14 cellular contexts compared by ENCODE assay signal in genomic region chr2:9668686-9669338, GRCh38. TPM values are rescaled to one million over a fixed set of nuclear protein-coding genes. Genes with fewer than 3 reads are reported as not detected.
DNase-seq lines count a peak whose midpoint lies in the region; ATAC-seq and TF ChIP-seq lines count a peak whose summit lies in the region.
"Had no signal": no experiment of that assay in that cellular context is flagged by ENCODE, and none has a peak within 500 bp of the region (broad histone marks: within the 10 kb centered on the region; RNA-seq: fewer than 3 reads in every experiment).

No MANE protein-coding gene starts in this region.

- TF ChIP-seq POLR2A in upper lobe of left lung (IDR thresholded peaks at IDR 0.05) = no peak

- H3K4me1 ChIP-seq in upper lobe of left lung = peaks cover 0 to 8% (median 3%) of the 10 kb centered on the region in 4 donors
- H3K4me1 ChIP-seq: ascending aorta had no signal

- no peak overlapping the region for H3K4me3 ChIP-seq in upper lobe of left lung
- H3K4me3 ChIP-seq: ascending aorta had no signal

- H3K9me3 Mint-ChIP-seq in brain = no peaks in the 10 kb centered on the region
- H3K9me3 Mint-ChIP-seq in activated naive CD4-positive, alpha-beta T cell treated with anti-CD3 and anti-CD28 coated beads, Interleukin-2, amount 50 U/mL, for 72 hours = peaks cover 0 to 4% of the 10 kb centered on the region in 2 donors

- peak; percentile 23 to 52 for ATAC-seq in upper lobe of left lung (ENCODE audit: low FRiP score in 2 of 2)
- ATAC-seq in activated naive CD4-positive, alpha-beta T cell treated with anti-CD3 and anti-CD28 coated beads, Interleukin-2, amount 50 U/mL, for 72 hours = no peak

- TF ChIP-seq CTCF in brain (conservative IDR thresholded peaks at IDR 0.05) (no peak), upper lobe of left lung (IDR thresholded peaks at IDR 0.05) (no peak)

- peak overlapping the region in 3 of 5 experiments; percentile 71 to 87 (median 85) for H3K27ac Mint-ChIP-seq in brain
- no peak overlapping the region for H3K27ac Mint-ChIP-seq in activated naive CD4-positive, alpha-beta T cell treated with anti-CD3 and anti-CD28 coated beads, Interleukin-2, amount 50 U/mL, for 72 hours
- H3K27ac Mint-ChIP-seq: mesothelial cell of epicardium had no signal

- TF ChIP-seq EP300 in upper lobe of left lung (IDR thresholded peaks at IDR 0.05) = no peak

- H3K4me3 Mint-ChIP-seq in brain = no peak overlapping the region
- H3K4me3 Mint-ChIP-seq: mesothelial cell of epicardium had no signal

- peak; percentile 55 for DNase-seq in NCI-H748 (lab: John Stamatoyannopoulos, UW; ENCODE audit: unreplicated experiment)
- DNase-seq in NCI-H748 treated with DMSO at 0.1 percent for 48 hours (lab: John Stamatoyannopoulos, UW) = no peak
- peak; percentile 83 for DNase-seq in NCI-H2196 (lab: John Stamatoyannopoulos, UW; ENCODE audit: unreplicated experiment)
- DNase-seq in upper lobe of left lung = peak in 1 of 2 donors; percentile 44
- no peak for DNase-seq in activated naive CD4-positive, alpha-beta T cell treated with anti-CD3 and anti-CD28 coated beads, Interleukin-2, amount 50 U/mL, for 72 hours (ENCODE audit: low spot score in 2 of 2)
- DNase-seq in UCSD-AML1 (lab: John Stamatoyannopoulos, UW; ENCODE audit: unreplicated experiment) = no peak
- DNase-seq in activated CD4-positive, CD25-positive, alpha-beta regulatory T cell treated with anti-CD3 and anti-CD28 coated beads, Interleukin-2, amount 50 U/mL, for 72 hours = no peak
- DNase-seq: activated CD4-positive, alpha-beta T cell treated with anti-CD3 and anti-CD28 coated beads, Interleukin-2, amount 50 U/mL, for 4 hours; OCI-M1; posterior cingulate gyrus; T-helper 2 cell had no signal

- 57 to 66% methylated on average over 5 of the region's 5 CpGs for WGBS in upper lobe of left lung, 2 donors

- no peaks in the 10 kb centered on the region for H3K27me3 ChIP-seq in upper lobe of left lung
- H3K27me3 ChIP-seq: ascending aorta had no signal

- H3K27me3 Mint-ChIP-seq in brain = peaks cover 8% of the 10 kb centered on the region

- no peaks in the 10 kb centered on the region for H3K9me3 ChIP-seq in upper lobe of left lung
- H3K9me3 ChIP-seq: ascending aorta had no signal

- H3K36me3 Mint-ChIP-seq in brain = no peaks in the 10 kb centered on the region
- H3K36me3 Mint-ChIP-seq in activated naive CD4-positive, alpha-beta T cell treated with anti-CD3 and anti-CD28 coated beads, Interleukin-2, amount 50 U/mL, for 72 hours = no peaks in the 10 kb centered on the region
- H3K36me3 Mint-ChIP-seq: mesothelial cell of epicardium had no signal

- H3K36me3 ChIP-seq in upper lobe of left lung = no peaks in the 10 kb centered on the region
- H3K36me3 ChIP-seq: ascending aorta had no signal

- peaks cover 23% of the 10 kb centered on the region for H3K4me1 Mint-ChIP-seq in brain
- H3K4me1 Mint-ChIP-seq: mesothelial cell of epicardium had no signal

- peak overlapping the region in 1 of 4 donors; percentile 50 for H3K27ac ChIP-seq in upper lobe of left lung
- H3K27ac ChIP-seq: ascending aorta had no signal

RNA-seq across cellular contexts. Expression of gene YWHAQ, which starts 38.0 kb away (rescaled TPM):
- polyA plus RNA-seq in brain (ENCODE audit: insufficient read depth, low read depth, low replicate concordance) = 483 TPM
- 100 to 1,000 TPM in 4 of 6 donors, 10 to 100 TPM in 2; 67.1 to 223 (median 176) TPM for total RNA-seq in upper lobe of left lung
- total RNA-seq in activated naive CD4-positive, alpha-beta T cell treated with anti-CD3 and anti-CD28 coated beads, Interleukin-2, amount 50 U/mL, for 72 hours = 100 to 1,000 TPM; 225 to 256 TPM

Comparison
In these comparisons a context has a peak if more than half of its experiments do, and no peak if none do; other contexts are left out.
1. DNase-seq: peak in NCI-H748 (single experiment) and NCI-H2196 (single experiment); none in NCI-H748 treated with DMSO at 0.1 percent for 48 hours (single experiment), activated naive CD4-positive, alpha-beta T cell treated with anti-CD3 and anti-CD28 coated beads, Interleukin-2, amount 50 U/mL, for 72 hours (0 of 2), UCSD-AML1 (single experiment) and activated CD4-positive, CD25-positive, alpha-beta regulatory T cell treated with anti-CD3 and anti-CD28 coated beads, Interleukin-2, amount 50 U/mL, for 72 hours (single experiment).
2. H3K27ac Mint-ChIP-seq: peak in brain (3 of 5); none in activated naive CD4-positive, alpha-beta T cell treated with anti-CD3 and anti-CD28 coated beads, Interleukin-2, amount 50 U/mL, for 72 hours (0 of 2).
3. ATAC-seq: peak in upper lobe of left lung (2 of 2); none in activated naive CD4-positive, alpha-beta T cell treated with anti-CD3 and anti-CD28 coated beads, Interleukin-2, amount 50 U/mL, for 72 hours (0 of 2).